9 cellular contexts compared by ENCODE assay signal in the genomic region with DNA sequence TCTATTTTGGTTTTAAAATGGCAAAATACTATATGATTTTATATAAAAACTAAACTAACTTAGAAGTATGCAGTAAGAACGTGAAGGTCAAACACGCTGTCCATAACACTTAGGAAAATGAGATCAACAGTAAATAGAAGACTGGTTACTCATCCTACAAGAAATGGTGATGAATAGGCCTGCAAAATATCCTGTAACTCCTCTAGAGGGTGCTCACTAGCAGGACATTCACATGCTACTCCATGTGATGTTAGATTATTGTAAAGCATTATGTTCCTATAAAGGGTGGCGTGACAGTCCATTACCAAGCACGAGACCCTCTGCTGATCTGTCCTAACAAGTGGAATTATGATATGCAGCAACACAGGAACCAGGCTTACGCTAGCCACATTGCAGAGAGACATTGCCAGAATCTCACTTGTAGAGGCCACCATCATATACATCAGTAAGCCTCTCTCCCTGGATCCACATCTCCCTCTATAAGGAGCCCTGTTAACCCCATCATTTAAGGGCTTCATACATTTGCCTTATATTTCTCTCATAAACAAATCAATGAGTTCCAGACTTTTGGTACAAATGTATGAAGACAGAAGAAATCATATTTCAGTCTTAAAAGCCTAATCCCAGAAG. TPM values are rescaled to one million over a fixed set of nuclear protein-coding genes. Genes with fewer than 3 reads are reported as not detected.
DNase-seq lines count a peak whose midpoint lies in the region; ATAC-seq and TF ChIP-seq lines count a peak whose summit lies in the region.
"Had no signal": no experiment of that assay in that cellular context is flagged by ENCODE, and none has a peak within 500 bp of the region (broad histone marks: within the 10 kb centered on the region; RNA-seq: fewer than 3 reads in every experiment).

No MANE protein-coding gene starts in this region.

- H3K4me3 Mint-ChIP-seq in naive B cell = no peak overlapping the region

- TF ChIP-seq CTCF in GM10248 (IDR thresholded peaks at IDR 0.05; ENCODE audit: control extremely low read depth, extremely low read depth, low read depth, missing control alignments) = peak; percentile 60

- H3K4me1 Mint-ChIP-seq in naive B cell = no peaks in the 10 kb centered on the region

- DNase-seq in AG20443 (ENCODE audit: low spot score) = peak; percentile 60
- peak; percentile 28 for DNase-seq in GM10248 (ENCODE audit: extremely low spot score)
- DNase-seq in MV-4-11 (lab: John Stamatoyannopoulos, UW) = peak; percentile 56
- DNase-seq in SW 1271 (lab: John Stamatoyannopoulos, UW) = peak; percentile 14 to 41
- DNase-seq in epithelial cell of prostate (ENCODE audit: low read depth, low spot score) = peak; percentile 26
- DNase-seq in naive B cell = peak; percentile 35

- H3K36me3 Mint-ChIP-seq in naive B cell = no peaks in the 10 kb centered on the region

- POLR2A ChIA-PET in GM10248 (lab: Yijun Ruan, JAX) = no interaction called here

- no peak overlapping the region for H3K27ac ChIP-seq in epithelial cell of prostate
- H3K27ac ChIP-seq: skin epidermis had no signal

- peaks cover 8 to 18% (median 10%) of the 10 kb centered on the region in 3 donors for H3K27me3 Mint-ChIP-seq in naive B cell

- no peaks in the 10 kb centered on the region for H3K9me3 Mint-ChIP-seq in naive B cell

- no peak overlapping the region for H3K27ac Mint-ChIP-seq in naive B cell

- ATAC-seq in naive B cell (ENCODE audit: low read depth in 2 of 2) (peak; percentile 71 to 84), HG02970 (IDR thresholded peaks at IDR 0.05; ENCODE audit: low FRiP score, unreplicated experiment) (no peak), GM18870 (IDR thresholded peaks at IDR 0.05; ENCODE audit: unreplicated experiment) (no peak)

- CTCF ChIA-PET in GM10248 (lab: Yijun Ruan, JAX) = interaction anchor here (0.9 to 1.6 kb wide), 6 partner anchors 11 to 133 kb away, joined by 3 to 12 read pairs (median 4); a partner anchor contains a TSS

RNA-seq across cellular contexts. Expression of a gene that starts 18.0 kb away (rescaled TPM):
- polyA plus RNA-seq in naive B cell (ENCODE audit: low read depth in 6 of 6) = not detected

RNA-seq across cellular contexts. Expression of a gene that starts 19.5 kb away (rescaled TPM):
- polyA plus RNA-seq in naive B cell (ENCODE audit: low read depth in 6 of 6) = not detected

RNA-seq across cellular contexts. Expression of a gene that starts 48.5 kb away (rescaled TPM):
- not detected for polyA plus RNA-seq in naive B cell (ENCODE audit: low read depth in 6 of 6)

RNA-seq across cellular contexts. Expression of a gene that starts 51.8 kb away (rescaled TPM):
- not detected for polyA plus RNA-seq in naive B cell (ENCODE audit: low read depth in 6 of 6)

Comparison
In these comparisons a context has a peak if more than half of its experiments do, and no peak if none do; other contexts are left out.
1. ATAC-seq: peak in naive B cell (2 of 2); none in HG02970 (single experiment) and GM18870 (single experiment).
2. Peak in every context shown above with its lines, with median percentiles within 50 percentile points of each other: DNase-seq.